1 cellular context compared by ENCODE assay signal in the genomic region with DNA sequence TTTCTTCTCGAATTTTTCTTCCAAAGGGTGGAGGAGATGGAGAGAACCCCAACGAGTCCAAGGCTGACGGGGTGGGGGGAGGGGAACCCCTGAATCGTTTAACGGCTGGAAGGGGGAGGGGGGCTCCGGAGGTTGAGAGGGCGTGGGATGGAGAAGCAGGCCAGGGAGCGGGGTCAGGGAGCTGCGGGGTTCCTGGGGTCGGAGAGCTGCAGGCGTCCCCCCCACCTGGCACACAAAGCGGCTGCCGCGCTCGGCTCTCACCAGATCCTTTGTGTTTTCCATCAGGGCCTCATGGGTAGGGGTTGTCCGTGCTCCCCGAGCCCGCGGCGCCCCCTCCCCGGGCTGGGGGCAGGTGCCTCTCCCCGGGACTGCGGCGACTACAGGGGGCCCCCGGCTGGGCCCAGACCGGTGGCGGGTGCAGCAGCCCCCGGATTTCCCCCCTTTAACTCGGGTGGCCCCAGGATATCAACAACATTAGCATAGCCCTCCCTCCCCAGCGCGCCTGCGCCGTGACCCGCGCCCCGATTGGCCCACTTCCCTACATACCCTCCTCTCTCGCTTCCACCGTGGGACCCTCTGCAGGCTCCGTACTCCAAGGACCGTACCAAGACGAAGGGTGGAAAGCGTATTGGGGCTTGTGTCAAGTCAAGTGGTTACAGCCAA.
TF ChIP-seq lines count a peak whose summit lies in the region.

TSS of gene MBTD1 (minus strand) at position 476 of the 663 bp plus-strand sequence. CDS start 34,888 bp downstream, outside the sequence.

TF ChIP-seq in HEK293, 187 proteins besides CTCF, POLR2A, EP300 and RAD21 (continued from another document and continues in another):
- TF ChIP-seq, protein P1, sequence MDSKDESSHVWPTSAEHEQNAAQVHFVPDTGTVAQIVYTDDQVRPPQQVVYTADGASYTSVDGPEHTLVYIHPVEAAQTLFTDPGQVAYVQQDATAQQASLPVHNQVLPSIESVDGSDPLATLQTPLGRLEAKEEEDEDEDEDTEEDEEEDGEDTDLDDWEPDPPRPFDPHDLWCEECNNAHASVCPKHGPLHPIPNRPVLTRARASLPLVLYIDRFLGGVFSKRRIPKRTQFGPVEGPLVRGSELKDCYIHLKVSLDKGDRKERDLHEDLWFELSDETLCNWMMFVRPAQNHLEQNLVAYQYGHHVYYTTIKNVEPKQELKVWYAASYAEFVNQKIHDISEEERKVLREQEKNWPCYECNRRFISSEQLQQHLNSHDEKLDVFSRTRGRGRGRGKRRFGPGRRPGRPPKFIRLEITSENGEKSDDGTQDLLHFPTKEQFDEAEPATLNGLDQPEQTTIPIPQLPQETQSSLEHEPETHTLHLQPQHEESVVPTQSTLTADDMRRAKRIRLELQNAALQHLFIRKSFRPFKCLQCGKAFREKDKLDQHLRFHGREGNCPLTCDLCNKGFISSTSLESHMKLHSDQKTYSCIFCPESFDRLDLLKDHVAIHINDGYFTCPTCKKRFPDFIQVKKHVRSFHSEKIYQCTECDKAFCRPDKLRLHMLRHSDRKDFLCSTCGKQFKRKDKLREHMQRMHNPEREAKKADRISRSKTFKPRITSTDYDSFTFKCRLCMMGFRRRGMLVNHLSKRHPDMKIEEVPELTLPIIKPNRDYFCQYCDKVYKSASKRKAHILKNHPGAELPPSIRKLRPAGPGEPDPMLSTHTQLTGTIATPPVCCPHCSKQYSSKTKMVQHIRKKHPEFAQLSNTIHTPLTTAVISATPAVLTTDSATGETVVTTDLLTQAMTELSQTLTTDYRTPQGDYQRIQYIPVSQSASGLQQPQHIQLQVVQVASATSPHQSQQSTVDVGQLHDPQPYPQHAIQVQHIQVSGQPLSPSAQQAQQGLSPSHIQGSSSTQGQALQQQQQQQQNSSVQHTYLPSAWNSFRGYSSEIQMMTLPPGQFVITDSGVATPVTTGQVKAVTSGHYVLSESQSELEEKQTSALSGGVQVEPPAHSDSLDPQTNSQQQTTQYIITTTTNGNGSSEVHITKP (tag by site-specific recombination; IDR thresholded peaks at IDR 0.05): no peak
- TF ChIP-seq KLF10 (tag by site-specific recombination; IDR thresholded peaks at IDR 0.05) (no peak), ZNF521 (tag by site-specific recombination; IDR thresholded peaks at IDR 0.05) (no peak), ZNF394 (tag by site-specific recombination; IDR thresholded peaks at IDR 0.05; ENCODE audit: borderline replicate concordance) (no peak), SETDB1 (IDR thresholded peaks at IDR 0.05; ENCODE audit: insufficient read length, low read length) (no peak), ZNF324 (tag by site-specific recombination; IDR thresholded peaks at IDR 0.05) (no peak), ZNF169 (tag by site-specific recombination; IDR thresholded peaks at IDR 0.05) (no peak), ZBTB20 (tag by site-specific recombination; IDR thresholded peaks at IDR 0.05) (peak; percentile 41; the same call in 1 of the 2 replicates), ZNF843 (tag by site-specific recombination; IDR thresholded peaks at IDR 0.05) (no peak), ZNF530 (tag by site-specific recombination; IDR thresholded peaks at IDR 0.05; ENCODE audit: low read depth) (no peak), ZNF140 (tag by site-specific recombination; IDR thresholded peaks at IDR 0.05) (no peak), ZNF558 (tag by site-specific recombination; IDR thresholded peaks at IDR 0.05) (no peak), KLF9 (tag by site-specific recombination; IDR thresholded peaks at IDR 0.05; ENCODE audit: low read depth) (no peak), MYNN (tag by site-specific recombination; IDR thresholded peaks at IDR 0.05; ENCODE audit: borderline replicate concordance) (no peak), ZFP69B (tag by site-specific recombination; IDR thresholded peaks at IDR 0.05) (peak; percentile 88), ZNF335 (tag by site-specific recombination; conservative IDR thresholded peaks at IDR 0.05) (peak; percentile 29), ZSCAN23 (tag by site-specific recombination; IDR thresholded peaks at IDR 0.05) (no peak), ZBTB44 (tag by site-specific recombination; IDR thresholded peaks at IDR 0.05) (no peak), OVOL3 (tag by site-specific recombination; IDR thresholded peaks at IDR 0.05) (no peak), ZNF76 (tag by site-specific recombination; IDR thresholded peaks at IDR 0.05; ENCODE audit: borderline replicate concordance, low read depth) (peak; percentile 78), ZNF600 (tag by site-specific recombination; IDR thresholded peaks at IDR 0.05) (no peak; the same call in 1 of the 2 replicates), ZNF138 (tag by site-specific recombination; IDR thresholded peaks at IDR 0.05; ENCODE audit: borderline replicate concordance) (no peak), ZNF341 (tag by site-specific recombination; IDR thresholded peaks at IDR 0.05; ENCODE audit: low read depth) (no peak), ZNF175 (tag by site-specific recombination; IDR thresholded peaks at IDR 0.05) (no peak), ZBTB49 (tag by site-specific recombination; IDR thresholded peaks at IDR 0.05; ENCODE audit: low read depth) (no peak), HOXD13 (CRISPR knock-in tag; IDR thresholded peaks at IDR 0.05; ENCODE audit: borderline replicate concordance) (no peak), KLF8 (tag by site-specific recombination; IDR thresholded peaks at IDR 0.05) (no peak), ZBTB21 (tag by site-specific recombination; IDR thresholded peaks at IDR 0.05) (no peak), KLF7 (tag by site-specific recombination; IDR thresholded peaks at IDR 0.05; ENCODE audit: borderline replicate concordance) (peak; percentile 53; the same call in 1 of the 2 replicates), ZBTB48 (tag by site-specific recombination; IDR thresholded peaks at IDR 0.05) (no peak), ZNF280D (tag by site-specific recombination; IDR thresholded peaks at IDR 0.05) (no peak), BCL6B (tag by site-specific recombination; IDR thresholded peaks at IDR 0.05) (no peak), ZNF366 (tag by site-specific recombination; conservative IDR thresholded peaks at IDR 0.05) (no peak), ZNF132 (tag by site-specific recombination; IDR thresholded peaks at IDR 0.05; ENCODE audit: borderline replicate concordance) (no peak), ZNF623 (tag by site-specific recombination; IDR thresholded peaks at IDR 0.05) (no peak), ZNF292 (tag by site-specific recombination; IDR thresholded peaks at IDR 0.05; ENCODE audit: borderline replicate concordance, low read depth) (no peak), ZNF24 (tag by site-specific recombination; IDR thresholded peaks at IDR 0.05) (no peak)
- TF ChIP-seq, protein P2, sequence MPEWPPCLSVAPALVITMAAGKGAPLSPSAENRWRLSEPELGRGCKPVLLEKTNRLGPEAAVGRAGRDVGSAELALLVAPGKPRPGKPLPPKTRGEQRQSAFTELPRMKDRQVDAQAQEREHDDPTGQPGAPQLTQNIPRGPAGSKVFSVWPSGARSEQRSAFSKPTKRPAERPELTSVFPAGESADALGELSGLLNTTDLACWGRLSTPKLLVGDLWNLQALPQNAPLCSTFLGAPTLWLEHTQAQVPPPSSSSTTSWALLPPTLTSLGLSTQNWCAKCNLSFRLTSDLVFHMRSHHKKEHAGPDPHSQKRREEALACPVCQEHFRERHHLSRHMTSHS (tag by site-specific recombination; IDR thresholded peaks at IDR 0.05): no peak
- TF ChIP-seq, protein P3, sequence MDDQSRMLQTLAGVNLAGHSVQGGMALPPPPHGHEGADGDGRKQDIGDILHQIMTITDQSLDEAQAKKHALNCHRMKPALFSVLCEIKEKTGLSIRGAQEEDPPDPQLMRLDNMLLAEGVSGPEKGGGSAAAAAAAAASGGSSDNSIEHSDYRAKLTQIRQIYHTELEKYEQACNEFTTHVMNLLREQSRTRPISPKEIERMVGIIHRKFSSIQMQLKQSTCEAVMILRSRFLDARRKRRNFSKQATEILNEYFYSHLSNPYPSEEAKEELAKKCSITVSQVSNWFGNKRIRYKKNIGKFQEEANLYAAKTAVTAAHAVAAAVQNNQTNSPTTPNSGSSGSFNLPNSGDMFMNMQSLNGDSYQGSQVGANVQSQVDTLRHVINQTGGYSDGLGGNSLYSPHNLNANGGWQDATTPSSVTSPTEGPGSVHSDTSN (CRISPR knock-in tag; IDR thresholded peaks at IDR 0.05): no peak
- TF ChIP-seq, protein P4, sequence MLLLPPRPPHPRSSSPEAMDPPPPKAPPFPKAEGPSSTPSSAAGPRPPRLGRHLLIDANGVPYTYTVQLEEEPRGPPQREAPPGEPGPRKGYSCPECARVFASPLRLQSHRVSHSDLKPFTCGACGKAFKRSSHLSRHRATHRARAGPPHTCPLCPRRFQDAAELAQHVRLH (tag by site-specific recombination; IDR thresholded peaks at IDR 0.05): no peak
- TF ChIP-seq, protein P5, sequence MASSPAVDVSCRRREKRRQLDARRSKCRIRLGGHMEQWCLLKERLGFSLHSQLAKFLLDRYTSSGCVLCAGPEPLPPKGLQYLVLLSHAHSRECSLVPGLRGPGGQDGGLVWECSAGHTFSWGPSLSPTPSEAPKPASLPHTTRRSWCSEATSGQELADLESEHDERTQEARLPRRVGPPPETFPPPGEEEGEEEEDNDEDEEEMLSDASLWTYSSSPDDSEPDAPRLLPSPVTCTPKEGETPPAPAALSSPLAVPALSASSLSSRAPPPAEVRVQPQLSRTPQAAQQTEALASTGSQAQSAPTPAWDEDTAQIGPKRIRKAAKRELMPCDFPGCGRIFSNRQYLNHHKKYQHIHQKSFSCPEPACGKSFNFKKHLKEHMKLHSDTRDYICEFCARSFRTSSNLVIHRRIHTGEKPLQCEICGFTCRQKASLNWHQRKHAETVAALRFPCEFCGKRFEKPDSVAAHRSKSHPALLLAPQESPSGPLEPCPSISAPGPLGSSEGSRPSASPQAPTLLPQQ (tag by site-specific recombination; IDR thresholded peaks at IDR 0.05): peak; percentile 84
- TF ChIP-seq, protein P6, sequence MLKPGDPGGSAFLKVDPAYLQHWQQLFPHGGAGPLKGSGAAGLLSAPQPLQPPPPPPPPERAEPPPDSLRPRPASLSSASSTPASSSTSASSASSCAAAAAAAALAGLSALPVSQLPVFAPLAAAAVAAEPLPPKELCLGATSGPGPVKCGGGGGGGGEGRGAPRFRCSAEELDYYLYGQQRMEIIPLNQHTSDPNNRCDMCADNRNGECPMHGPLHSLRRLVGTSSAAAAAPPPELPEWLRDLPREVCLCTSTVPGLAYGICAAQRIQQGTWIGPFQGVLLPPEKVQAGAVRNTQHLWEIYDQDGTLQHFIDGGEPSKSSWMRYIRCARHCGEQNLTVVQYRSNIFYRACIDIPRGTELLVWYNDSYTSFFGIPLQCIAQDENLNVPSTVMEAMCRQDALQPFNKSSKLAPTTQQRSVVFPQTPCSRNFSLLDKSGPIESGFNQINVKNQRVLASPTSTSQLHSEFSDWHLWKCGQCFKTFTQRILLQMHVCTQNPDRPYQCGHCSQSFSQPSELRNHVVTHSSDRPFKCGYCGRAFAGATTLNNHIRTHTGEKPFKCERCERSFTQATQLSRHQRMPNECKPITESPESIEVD (tag by site-specific recombination; IDR thresholded peaks at IDR 0.05): no peak
